ENCODE assay signal across 1 cellular context in genomic region chr2:120760446-120761135, GRCh38.
TF ChIP-seq lines count a peak whose summit lies in the region.

No MANE protein-coding gene starts in this region.

TF ChIP-seq in K562, 482 proteins besides CTCF, POLR2A, EP300 and RAD21:
- TF ChIP-seq, protein P1, sequence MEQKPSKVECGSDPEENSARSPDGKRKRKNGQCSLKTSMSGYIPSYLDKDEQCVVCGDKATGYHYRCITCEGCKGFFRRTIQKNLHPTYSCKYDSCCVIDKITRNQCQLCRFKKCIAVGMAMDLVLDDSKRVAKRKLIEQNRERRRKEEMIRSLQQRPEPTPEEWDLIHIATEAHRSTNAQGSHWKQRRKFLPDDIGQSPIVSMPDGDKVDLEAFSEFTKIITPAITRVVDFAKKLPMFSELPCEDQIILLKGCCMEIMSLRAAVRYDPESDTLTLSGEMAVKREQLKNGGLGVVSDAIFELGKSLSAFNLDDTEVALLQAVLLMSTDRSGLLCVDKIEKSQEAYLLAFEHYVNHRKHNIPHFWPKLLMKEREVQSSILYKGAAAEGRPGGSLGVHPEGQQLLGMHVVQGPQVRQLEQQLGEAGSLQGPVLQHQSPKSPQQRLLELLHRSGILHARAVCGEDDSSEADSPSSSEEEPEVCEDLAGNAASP (IDR thresholded peaks at IDR 0.05): peak; percentile 32; the same call in 1 of the 2 replicates
- TF ChIP-seq YY1 (IDR thresholded peaks at IDR 0.05; ENCODE audit: borderline replicate concordance in 1 of 3, control insufficient read depth in 1 of 3, extremely low read depth in 1 of 3, insufficient read depth in 3 of 3, insufficient read length in 1 of 3, insufficient replicate concordance in 2 of 3, low read depth in 1 of 3, low read length in 2 of 3): no peak
- no peak for TF ChIP-seq KLF6 (CRISPR knock-in tag; IDR thresholded peaks at IDR 0.05; ENCODE audit: borderline replicate concordance)
- no peak for TF ChIP-seq BRD4 (IDR thresholded peaks at IDR 0.05)
- peak; percentile 75 for TF ChIP-seq CEBPG (CRISPR knock-in tag; IDR thresholded peaks at IDR 0.05)
- TF ChIP-seq CEBPG (tag; conservative IDR thresholded peaks at IDR 0.05 in 1 of 2, IDR thresholded peaks at IDR 0.05 in 1 of 2): peak; percentile 54 to 85; a peak in 3 of 4 replicates
- peak; percentile 96 for TF ChIP-seq CEBPB (tag; IDR thresholded peaks at IDR 0.05)
TF ChIP-seq in K562: peak in this region for 3.
